20 cellular contexts compared by ENCODE assay signal in genomic region chr12:103520686-103521215, GRCh38. TPM values are rescaled to one million over a fixed set of nuclear protein-coding genes. Genes with fewer than 3 reads are reported as not detected.
DNase-seq lines count a peak whose midpoint lies in the region; ATAC-seq, FAIRE-seq and TF ChIP-seq lines count a peak whose summit lies in the region.
"Had no signal": no experiment of that assay in that cellular context is flagged by ENCODE, and none has a peak within 500 bp of the region (broad histone marks: within the 10 kb centered on the region; RNA-seq: fewer than 3 reads in every experiment).

No MANE protein-coding gene starts in this region.

- no peaks in the 10 kb centered on the region for H3K27me3 ChIP-seq in HepG2 (ENCODE audit: control insufficient read depth in 1 of 2, insufficient read depth in 2 of 2, low read length in 2 of 2)
- H3K27me3 ChIP-seq in right lobe of liver, result no peaks in the 10 kb centered on the region
- no peaks in the 10 kb centered on the region for H3K27me3 ChIP-seq in astrocyte (ENCODE audit: insufficient read depth, low read length)
- H3K27me3 ChIP-seq: BE2C had no signal

- H3K27ac Mint-ChIP-seq in astrocyte (ENCODE audit: unreplicated experiment), result peak overlapping the region; percentile 41
- H3K27ac Mint-ChIP-seq in Calu3 (ENCODE audit: unreplicated experiment), result no peak overlapping the region
- H3K27ac Mint-ChIP-seq: CD4-positive, CD25-positive, alpha-beta regulatory T cell; CD8-positive, alpha-beta memory T cell; H9 had no signal

- DNase-seq in HepG2 (ENCODE audit: low spot score) (no peak), right lobe of liver (no peak), astrocyte (ENCODE audit: low read depth) (no peak), kidney tubule cell (ENCODE audit: low spot score) (peak; percentile 69), GM20000 (ENCODE audit: low spot score) (no peak), Calu3 (no peak), A172 (ENCODE audit: low spot score) (no peak)
- DNase-seq: 8988T; ACHN; BE2C; C1 segment of cervical spinal cord; CD4-positive, CD25-positive, alpha-beta regulatory T cell; CD8-positive, alpha-beta memory T cell; COR-L47; H9 had no signal

- H3K36me3 ChIP-seq in HepG2 (replicated peaks in 1 of 2; ENCODE audit: control insufficient read depth in 1 of 2, insufficient read depth in 2 of 2, low read length in 2 of 2) (no peaks in the 10 kb centered on the region), right lobe of liver (no peaks in the 10 kb centered on the region), astrocyte (ENCODE audit: insufficient read depth, low read length) (no peaks in the 10 kb centered on the region)
- H3K36me3 ChIP-seq: BE2C had no signal

- H3K9me3 ChIP-seq in HepG2 (ENCODE audit: low read length) (no peaks in the 10 kb centered on the region), right lobe of liver (no peaks in the 10 kb centered on the region), astrocyte (ENCODE audit: insufficient read depth, low read depth, low read length) (no peaks in the 10 kb centered on the region)
- H3K9me3 ChIP-seq: BE2C had no signal

- H4K20me1 ChIP-seq in HepG2 (ENCODE audit: insufficient read depth, low read length) (no peaks in the 10 kb centered on the region), astrocyte (ENCODE audit: insufficient read depth, low read length) (no peaks in the 10 kb centered on the region)

- H3K4me1 Mint-ChIP-seq in astrocyte (ENCODE audit: low read depth, unreplicated experiment) (peaks cover 18% of the 10 kb centered on the region), Calu3 (ENCODE audit: low read depth, unreplicated experiment) (no peaks in the 10 kb centered on the region)
- H3K4me1 Mint-ChIP-seq: CD4-positive, CD25-positive, alpha-beta regulatory T cell; CD8-positive, alpha-beta memory T cell; H9 had no signal

- POLR2A ChIA-PET in HepG2 (lab: Yijun Ruan, JAX), result no interaction called here

- FAIRE-seq in HepG2 (lab: Jason Lieb, UNC) (no peak), astrocyte (lab: Jason Lieb, UNC) (no peak)
- FAIRE-seq: D721Med, G401.6, GM12892, H1 had no signal

- H3K27me3 Mint-ChIP-seq in astrocyte (ENCODE audit: low read depth, unreplicated experiment) (peaks cover 5% of the 10 kb centered on the region), Calu3 (ENCODE audit: unreplicated experiment) (peaks cover 37% of the 10 kb centered on the region)
- H3K27me3 Mint-ChIP-seq: CD4-positive, CD25-positive, alpha-beta regulatory T cell; CD8-positive, alpha-beta memory T cell had no signal

- H3K9me3 Mint-ChIP-seq in astrocyte (ENCODE audit: unreplicated experiment) (no peaks in the 10 kb centered on the region), Calu3 (ENCODE audit: low read depth, unreplicated experiment) (no peaks in the 10 kb centered on the region)
- H3K9me3 Mint-ChIP-seq: CD8-positive, alpha-beta memory T cell; H9 had no signal

- H3K4me3 ChIP-seq in HepG2 (replicated peaks in 1 of 3; ENCODE audit: insufficient read depth in 1 of 3, low read depth in 2 of 3, low read length in 3 of 3), result no peak overlapping the region
- no peak overlapping the region for H3K4me3 ChIP-seq in right lobe of liver
- no peak overlapping the region for H3K4me3 ChIP-seq in astrocyte (ENCODE audit: insufficient read depth, low read depth, low read length)

- TF ChIP-seq POLR2A in HepG2 (IDR thresholded peaks at IDR 0.05; ENCODE audit: insufficient read depth in 1 of 2, low read depth in 2 of 2, low read length in 2 of 2) (no peak), right lobe of liver (IDR thresholded peaks at IDR 0.05) (no peak)

- TF ChIP-seq EP300 in HepG2 (IDR thresholded peaks at IDR 0.05; ENCODE audit: low read depth in 2 of 2, low read length in 2 of 2) (no peak), HepG2 (CRISPR knock-in tag; IDR thresholded peaks at IDR 0.05; ENCODE audit: borderline replicate concordance) (no peak)

- H3K9ac ChIP-seq in HepG2 (ENCODE audit: insufficient read depth, low read depth, low read length) (no peak overlapping the region), astrocyte (ENCODE audit: low read length) (no peak overlapping the region)

- H3K79me2 ChIP-seq in HepG2 (ENCODE audit: insufficient read depth, low read length) (no peaks in the 10 kb centered on the region), astrocyte (ENCODE audit: insufficient read depth, low read length) (no peaks in the 10 kb centered on the region)

- H3K36me3 Mint-ChIP-seq in astrocyte (ENCODE audit: low read depth, unreplicated experiment) (no peaks in the 10 kb centered on the region), Calu3 (ENCODE audit: insufficient read depth, unreplicated experiment) (no peaks in the 10 kb centered on the region)
- H3K36me3 Mint-ChIP-seq: CD4-positive, CD25-positive, alpha-beta regulatory T cell; CD8-positive, alpha-beta memory T cell had no signal

- no peak for TF ChIP-seq RAD21 in HepG2 (CRISPR knock-in tag; IDR thresholded peaks at IDR 0.05)

- H3K27ac ChIP-seq in HepG2 (ENCODE audit: extremely low read length, insufficient read depth, low read length), result no peak overlapping the region
- no peak overlapping the region for H3K27ac ChIP-seq in right lobe of liver
- no peak overlapping the region for H3K27ac ChIP-seq in astrocyte (ENCODE audit: low read depth, low read length)

- intact Hi-C loops in HepG2 (cut with micrococcal nuclease; ENCODE audit: unreplicated experiment) (no loop called here), right lobe of liver (cut with DNase I) (no loop called here), Calu3 (cut with micrococcal nuclease; ENCODE audit: unreplicated experiment) (no loop called here)

- no TSS peak for BruUV-seq in HepG2 (replicated peaks; lab: Mats Ljungman, UMichigan)
- no TSS peak for BruUV-seq in Calu3 (replicated peaks; lab: Mats Ljungman, UMichigan)

- H3K4me1 ChIP-seq in HepG2 (ENCODE audit: insufficient read depth, low read length) (no peaks in the 10 kb centered on the region), right lobe of liver (no peaks in the 10 kb centered on the region), astrocyte (ENCODE audit: insufficient read depth, low read length) (no peaks in the 10 kb centered on the region)
- H3K4me1 ChIP-seq: BE2C had no signal

- CTCF ChIA-PET in HepG2 (lab: Yijun Ruan, JAX; ENCODE audit: low intra/inter-chr PET ratio, low total read pairs) (no interaction called here), Calu3 (lab: Charles Lee) (no interaction called here)

- H2AFZ ChIP-seq in HepG2 (ENCODE audit: low read length) (no peak overlapping the region), astrocyte (ENCODE audit: low read depth, low read length) (no peak overlapping the region)

- ATAC-seq in HepG2 (no peak), right lobe of liver (no peak)

- H3K4me2 ChIP-seq in HepG2 (ENCODE audit: low read depth, low read length), result no peak overlapping the region
- H3K4me2 ChIP-seq in astrocyte (ENCODE audit: low read length), result no peak overlapping the region

- WGBS in HepG2 (ENCODE audit: low lambda C conversion rate), result 0% methylated on average over 2 of the region's 2 CpGs
- WGBS in right lobe of liver (ENCODE audit: insufficient coverage, low coverage, low lambda C conversion rate, missing lambda C conversion rate), result 80% methylated on average over 2 of the region's 2 CpGs

- TF ChIP-seq CTCF in HepG2 (CRISPR knock-in tag; IDR thresholded peaks at IDR 0.05), result no peak
- TF ChIP-seq CTCF in right lobe of liver (IDR thresholded peaks at IDR 0.05), result no peak
- TF ChIP-seq CTCF in astrocyte (IDR thresholded peaks at IDR 0.05; ENCODE audit: insufficient read depth, low read depth, low read length), result no peak
- no peak for TF ChIP-seq CTCF in GM20000 (IDR thresholded peaks at IDR 0.05; ENCODE audit: extremely low read depth, missing control alignments)
- no peak for TF ChIP-seq CTCF in Calu3 (IDR thresholded peaks at IDR 0.05; ENCODE audit: unreplicated experiment)

- no peak overlapping the region for H3K4me3 Mint-ChIP-seq in astrocyte (ENCODE audit: unreplicated experiment)
- no peak overlapping the region for H3K4me3 Mint-ChIP-seq in Calu3 (ENCODE audit: low read depth, unreplicated experiment)
- H3K4me3 Mint-ChIP-seq: CD4-positive, CD25-positive, alpha-beta regulatory T cell; CD8-positive, alpha-beta memory T cell; H9 had no signal

- in situ Hi-C loops in HepG2 (cut with HindIII; ENCODE audit: extremely low pct_ligation_motif_present, low pct_unique_long_range_greater_than_20kb), result no loop called here

TF ChIP-seq in HepG2, 621 proteins besides CTCF, POLR2A, EP300 and RAD21 (continues in another document):
- TF ChIP-seq RXRA (CRISPR knock-in tag; IDR thresholded peaks at IDR 0.05), result no peak

RNA-seq across cellular contexts. Expression of gene C12orf42, which starts 25.0 kb away (rescaled TPM):
- total RNA-seq in HepG2 (2016; rRNA removed; fragmentation: Illumina TruSeq; extraction: Trizol) (not detected in 2 replicates), right lobe of liver (not detected), astrocyte (not detected in 2 replicates), Calu3 (2022) (not detected in 2 replicates)
- total RNA-seq in HepG2 (2016; cell fraction: cytosol; rRNA removed; fragmentation: Illumina TruSeq; extraction: Trizol; ENCODE audit: low read depth), result not detected in 2 replicates
- total RNA-seq in HepG2 (2016; cell fraction: insoluble cytoplasmic fraction; rRNA removed; fragmentation: Illumina TruSeq; extraction: Trizol), result not detected in 2 replicates
- total RNA-seq in HepG2 (2016; cell fraction: membrane; rRNA removed; fragmentation: Illumina TruSeq; extraction: Trizol), result not detected in 2 replicates
- not detected in 2 replicates for total RNA-seq in HepG2 (2016; cell fraction: nucleus; rRNA removed; fragmentation: Illumina TruSeq; extraction: Trizol)
- polyA plus RNA-seq in HepG2 (2011; rRNA removed), result not detected in 2 replicates
- polyA plus RNA-seq in HepG2 (2011; cell fraction: cytosol; rRNA removed), result not detected in 2 replicates
- not detected in 2 replicates for polyA plus RNA-seq in HepG2 (2011; cell fraction: nucleus; rRNA removed)
- polyA plus RNA-seq in HepG2 (2012), result not detected in 2 replicates
- not detected in 2 replicates for polyA plus RNA-seq in HepG2 (2016; cell fraction: cytosol; fragmentation: Illumina TruSeq; extraction: Trizol; ENCODE audit: low read depth)
- not detected in 2 replicates for polyA plus RNA-seq in HepG2 (2016; cell fraction: insoluble cytoplasmic fraction; fragmentation: Illumina TruSeq; extraction: Trizol; ENCODE audit: low read depth)
- polyA plus RNA-seq in HepG2 (2016; cell fraction: membrane; fragmentation: Illumina TruSeq; extraction: Trizol; ENCODE audit: low read depth), result not detected in 2 replicates
- not detected in 2 replicates for polyA plus RNA-seq in HepG2 (2016; cell fraction: nucleus; fragmentation: Illumina TruSeq; extraction: Trizol; ENCODE audit: insufficient read depth, low read depth)
- not detected in 2 replicates for polyA minus RNA-seq in HepG2 (2011; rRNA and poly(A)+ RNA removed; ENCODE audit: low replicate concordance)
- polyA minus RNA-seq in HepG2 (2011; cell fraction: cytosol; rRNA and poly(A)+ RNA removed), result not detected in 2 replicates
- polyA minus RNA-seq in HepG2 (2011; cell fraction: nucleus; rRNA and poly(A)+ RNA removed), result not detected in 2 replicates
- not detected in 2 replicates for total RNA-seq in A172 (2014; rRNA removed; shearing (Covaris generic))
- total RNA-seq: H1, H9, HT-29 had no signal
